In the genomic region with DNA sequence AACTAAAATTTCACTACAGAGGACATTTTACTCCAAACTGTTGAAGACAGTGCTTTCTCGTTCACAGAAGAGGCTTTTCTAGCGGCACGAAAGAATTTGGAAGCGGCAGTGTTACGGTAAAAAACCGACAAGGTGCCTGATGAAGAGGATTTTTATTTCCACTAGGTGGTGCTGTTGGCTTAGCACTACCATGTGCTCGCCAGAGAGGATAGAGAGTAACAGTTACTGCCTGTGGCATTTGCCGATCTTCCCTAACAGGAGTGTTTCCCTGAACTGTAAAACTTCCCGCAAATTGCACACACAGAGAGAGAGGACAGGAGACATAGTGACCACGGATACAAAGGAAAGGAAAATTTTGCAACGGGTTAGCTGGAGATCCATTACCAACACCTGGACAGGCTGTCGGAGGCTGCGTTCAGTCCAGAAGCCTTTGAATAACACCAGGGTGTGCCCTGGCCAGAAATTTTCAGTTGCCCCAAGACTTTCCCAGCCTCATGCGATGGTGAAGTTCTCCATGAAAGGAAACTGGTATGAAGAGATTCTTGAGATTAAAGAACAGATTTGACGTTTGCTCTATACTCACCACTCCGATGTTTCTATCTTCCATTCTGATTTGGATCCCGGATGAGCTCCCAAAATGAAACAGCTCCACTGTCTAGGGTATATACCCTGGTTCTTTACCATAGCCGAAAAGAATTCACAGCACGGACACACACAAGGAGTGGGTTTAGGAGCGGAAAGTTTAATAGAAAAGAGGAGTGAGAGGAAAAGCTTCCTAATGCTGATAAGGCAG, we compare ENCODE assay signal across 1 cellular context.
A peak's percentile ranks its signal among the peaks of the same experiment; 100 is the strongest.
TF ChIP-seq lines count a peak whose summit lies in the region.

No MANE protein-coding gene starts in this region.

TF ChIP-seq in HepG2, 621 proteins besides CTCF, POLR2A, EP300 and RAD21 (continued from another document):
- TF ChIP-seq ZHX2 (IDR thresholded peaks at IDR 0.05; ENCODE audit: low read depth): no peak
- TF ChIP-seq ZHX2 (CRISPR knock-in tag; IDR thresholded peaks at IDR 0.05; ENCODE audit: borderline replicate concordance): no peak
- TF ChIP-seq NR2F6 (IDR thresholded peaks at IDR 0.05): no peak
- TF ChIP-seq NR2F6 (CRISPR knock-in tag; IDR thresholded peaks at IDR 0.05): no peak
- TF ChIP-seq, protein P1, sequence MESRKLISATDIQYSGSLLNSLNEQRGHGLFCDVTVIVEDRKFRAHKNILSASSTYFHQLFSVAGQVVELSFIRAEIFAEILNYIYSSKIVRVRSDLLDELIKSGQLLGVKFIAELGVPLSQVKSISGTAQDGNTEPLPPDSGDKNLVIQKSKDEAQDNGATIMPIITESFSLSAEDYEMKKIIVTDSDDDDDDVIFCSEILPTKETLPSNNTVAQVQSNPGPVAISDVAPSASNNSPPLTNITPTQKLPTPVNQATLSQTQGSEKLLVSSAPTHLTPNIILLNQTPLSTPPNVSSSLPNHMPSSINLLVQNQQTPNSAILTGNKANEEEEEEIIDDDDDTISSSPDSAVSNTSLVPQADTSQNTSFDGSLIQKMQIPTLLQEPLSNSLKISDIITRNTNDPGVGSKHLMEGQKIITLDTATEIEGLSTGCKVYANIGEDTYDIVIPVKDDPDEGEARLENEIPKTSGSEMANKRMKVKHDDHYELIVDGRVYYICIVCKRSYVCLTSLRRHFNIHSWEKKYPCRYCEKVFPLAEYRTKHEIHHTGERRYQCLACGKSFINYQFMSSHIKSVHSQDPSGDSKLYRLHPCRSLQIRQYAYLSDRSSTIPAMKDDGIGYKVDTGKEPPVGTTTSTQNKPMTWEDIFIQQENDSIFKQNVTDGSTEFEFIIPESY (CRISPR knock-in tag; IDR thresholded peaks at IDR 0.05): peak; percentile 87
- peak; percentile 83 for TF ChIP-seq STAG1 (CRISPR knock-in tag; IDR thresholded peaks at IDR 0.05)
- TF ChIP-seq ZNF546 (CRISPR knock-in tag; conservative IDR thresholded peaks at IDR 0.05): no peak
- TF ChIP-seq, protein P2, sequence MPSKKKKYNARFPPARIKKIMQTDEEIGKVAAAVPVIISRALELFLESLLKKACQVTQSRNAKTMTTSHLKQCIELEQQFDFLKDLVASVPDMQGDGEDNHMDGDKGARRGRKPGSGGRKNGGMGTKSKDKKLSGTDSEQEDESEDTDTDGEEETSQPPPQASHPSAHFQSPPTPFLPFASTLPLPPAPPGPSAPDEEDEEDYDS (CRISPR knock-in tag; IDR thresholded peaks at IDR 0.05): no peak
- TF ChIP-seq YEATS2 (CRISPR knock-in tag; IDR thresholded peaks at IDR 0.05; ENCODE audit: borderline replicate concordance): no peak
- 0 out of 2 replicates have a peak, but pooled peaks have one; percentile 17 for TF ChIP-seq HDAC2 (CRISPR knock-in tag; IDR thresholded peaks at IDR 0.05)
- no peak for TF ChIP-seq MED1 (CRISPR knock-in tag; IDR thresholded peaks at IDR 0.05)
- TF ChIP-seq, protein P3, sequence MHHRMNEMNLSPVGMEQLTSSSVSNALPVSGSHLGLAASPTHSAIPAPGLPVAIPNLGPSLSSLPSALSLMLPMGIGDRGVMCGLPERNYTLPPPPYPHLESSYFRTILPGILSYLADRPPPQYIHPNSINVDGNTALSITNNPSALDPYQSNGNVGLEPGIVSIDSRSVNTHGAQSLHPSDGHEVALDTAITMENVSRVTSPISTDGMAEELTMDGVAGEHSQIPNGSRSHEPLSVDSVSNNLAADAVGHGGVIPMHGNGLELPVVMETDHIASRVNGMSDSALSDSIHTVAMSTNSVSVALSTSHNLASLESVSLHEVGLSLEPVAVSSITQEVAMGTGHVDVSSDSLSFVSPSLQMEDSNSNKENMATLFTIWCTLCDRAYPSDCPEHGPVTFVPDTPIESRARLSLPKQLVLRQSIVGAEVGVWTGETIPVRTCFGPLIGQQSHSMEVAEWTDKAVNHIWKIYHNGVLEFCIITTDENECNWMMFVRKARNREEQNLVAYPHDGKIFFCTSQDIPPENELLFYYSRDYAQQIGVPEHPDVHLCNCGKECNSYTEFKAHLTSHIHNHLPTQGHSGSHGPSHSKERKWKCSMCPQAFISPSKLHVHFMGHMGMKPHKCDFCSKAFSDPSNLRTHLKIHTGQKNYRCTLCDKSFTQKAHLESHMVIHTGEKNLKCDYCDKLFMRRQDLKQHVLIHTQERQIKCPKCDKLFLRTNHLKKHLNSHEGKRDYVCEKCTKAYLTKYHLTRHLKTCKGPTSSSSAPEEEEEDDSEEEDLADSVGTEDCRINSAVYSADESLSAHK (CRISPR knock-in tag; IDR thresholded peaks at IDR 0.05; ENCODE audit: borderline replicate concordance): no peak
- no peak for TF ChIP-seq CHD4 (IDR thresholded peaks at IDR 0.05; ENCODE audit: borderline replicate concordance, low read length)
- TF ChIP-seq ZNF407 (CRISPR knock-in tag; IDR thresholded peaks at IDR 0.05; ENCODE audit: not compliant biosample characterization): no peak
- TF ChIP-seq SP4 (CRISPR knock-in tag; IDR thresholded peaks at IDR 0.05): no peak
- TF ChIP-seq TBX2 (CRISPR knock-in tag; IDR thresholded peaks at IDR 0.05; ENCODE audit: borderline replicate concordance): no peak
- TF ChIP-seq ZNF543 (CRISPR knock-in tag; IDR thresholded peaks at IDR 0.05): no peak
- TF ChIP-seq ZMYM2 (CRISPR knock-in tag; IDR thresholded peaks at IDR 0.05): peak; percentile 26; the same call in 1 of the 2 replicates
